Comparison of ENCODE assay signal across 8 cellular contexts in genomic region chr12:57128519-57129247, GRCh38. TPM values are rescaled to one million over a fixed set of nuclear protein-coding genes. Genes with fewer than 3 reads are reported as not detected.
DNase-seq lines count a peak whose midpoint lies in the region; ATAC-seq lines count a peak whose summit lies in the region.

No MANE protein-coding gene starts in this region.

- DNase-seq in NCI-H2227 (lab: John Stamatoyannopoulos, UW; ENCODE audit: unreplicated experiment) = peak; percentile 20
- no peak for DNase-seq in NCI-H2227 treated with DMSO at 0.1 percent for 48 hours (lab: John Stamatoyannopoulos, UW)
- DNase-seq in activated T-helper 2 cell treated with anti-CD3 and anti-CD28 coated beads, Interferon-gamma antibody, Interleukin-2, Interleukin-4, amounts not matched to agents 10 μg/mL and 5 μg/mL and 100 μg/mL, durations not matched to agents 14 hours and 24 hours and 36 hours (ENCODE audit: low spot score) = no peak
- DNase-seq in iPS-NIHi7 (ENCODE audit: extremely low spot score) = peak; percentile 48
- no peak for DNase-seq in stimulated activated naive B cell treated with anti-CD40 and anti-IgM and Interleukin-4, amounts not matched to agents 10 μg/mL and 1 μg/mL and 100 μg/mL, for 72 hours
- no peak for DNase-seq in HT-29 (ENCODE audit: low spot score)
- DNase-seq in AML-193 (lab: John Stamatoyannopoulos, UW) = no peak
- no peak for DNase-seq in LoVo (ENCODE audit: low spot score)

- H3K4me3 Mint-ChIP-seq in activated T-helper 2 cell treated with anti-CD3 and anti-CD28 coated beads, Interferon-gamma antibody, Interleukin-2, Interleukin-4, amounts not matched to agents 10 μg/mL and 5 μg/mL and 100 μg/mL, durations not matched to agents 14 hours and 24 hours and 36 hours (ENCODE audit: low read depth) = peak overlapping the region; percentile 3
- peak overlapping the region; percentile 88 to 89 for H3K4me3 Mint-ChIP-seq in stimulated activated naive B cell treated with anti-CD40 and anti-IgM and Interleukin-4, amounts not matched to agents 10 μg/mL and 1 μg/mL and 100 μg/mL, for 72 hours

- peaks cover 3% of the 10 kb centered on the region for H3K36me3 Mint-ChIP-seq in activated T-helper 2 cell treated with anti-CD3 and anti-CD28 coated beads, Interferon-gamma antibody, Interleukin-2, Interleukin-4, amounts not matched to agents 10 μg/mL and 5 μg/mL and 100 μg/mL, durations not matched to agents 14 hours and 24 hours and 36 hours (ENCODE audit: low read depth)
- peaks cover 0 to 2% of the 10 kb centered on the region in 2 donors for H3K36me3 Mint-ChIP-seq in stimulated activated naive B cell treated with anti-CD40 and anti-IgM and Interleukin-4, amounts not matched to agents 10 μg/mL and 1 μg/mL and 100 μg/mL, for 72 hours

- H3K27me3 Mint-ChIP-seq in activated T-helper 2 cell treated with anti-CD3 and anti-CD28 coated beads, Interferon-gamma antibody, Interleukin-2, Interleukin-4, amounts not matched to agents 10 μg/mL and 5 μg/mL and 100 μg/mL, durations not matched to agents 14 hours and 24 hours and 36 hours (ENCODE audit: low read depth) = peaks cover 48% of the 10 kb centered on the region
- H3K27me3 Mint-ChIP-seq in stimulated activated naive B cell treated with anti-CD40 and anti-IgM and Interleukin-4, amounts not matched to agents 10 μg/mL and 1 μg/mL and 100 μg/mL, for 72 hours = peaks cover 26 to 34% of the 10 kb centered on the region in 2 donors

- H3K27ac Mint-ChIP-seq in activated T-helper 2 cell treated with anti-CD3 and anti-CD28 coated beads, Interferon-gamma antibody, Interleukin-2, Interleukin-4, amounts not matched to agents 10 μg/mL and 5 μg/mL and 100 μg/mL, durations not matched to agents 14 hours and 24 hours and 36 hours = no peak overlapping the region
- peak overlapping the region; percentile 11 for H3K27ac Mint-ChIP-seq in stimulated activated naive B cell treated with anti-CD40 and anti-IgM and Interleukin-4, amounts not matched to agents 10 μg/mL and 1 μg/mL and 100 μg/mL, for 72 hours

- H3K4me1 Mint-ChIP-seq in activated T-helper 2 cell treated with anti-CD3 and anti-CD28 coated beads, Interferon-gamma antibody, Interleukin-2, Interleukin-4, amounts not matched to agents 10 μg/mL and 5 μg/mL and 100 μg/mL, durations not matched to agents 14 hours and 24 hours and 36 hours (ENCODE audit: low read depth) = peaks cover 12% of the 10 kb centered on the region
- peaks cover 11 to 13% of the 10 kb centered on the region in 2 donors for H3K4me1 Mint-ChIP-seq in stimulated activated naive B cell treated with anti-CD40 and anti-IgM and Interleukin-4, amounts not matched to agents 10 μg/mL and 1 μg/mL and 100 μg/mL, for 72 hours

- H3K9me3 Mint-ChIP-seq in activated T-helper 2 cell treated with anti-CD3 and anti-CD28 coated beads, Interferon-gamma antibody, Interleukin-2, Interleukin-4, amounts not matched to agents 10 μg/mL and 5 μg/mL and 100 μg/mL, durations not matched to agents 14 hours and 24 hours and 36 hours = peaks cover 8% of the 10 kb centered on the region
- H3K9me3 Mint-ChIP-seq in stimulated activated naive B cell treated with anti-CD40 and anti-IgM and Interleukin-4, amounts not matched to agents 10 μg/mL and 1 μg/mL and 100 μg/mL, for 72 hours = peaks cover 1 to 4% of the 10 kb centered on the region in 2 donors

- intact Hi-C loops in activated T-helper 2 cell treated with anti-CD3 and anti-CD28 coated beads, Interferon-gamma antibody, Interleukin-2, Interleukin-4, amounts not matched to agents 10 μg/mL and 5 μg/mL and 100 μg/mL, durations not matched to agents 14 hours and 24 hours and 36 hours (cut with micrococcal nuclease) = loop anchor here (5.0 kb wide), 1 partner anchor 121 kb away; the partner anchor contains the start of gene ZBTB39

- no peak for ATAC-seq in stimulated activated naive B cell treated with anti-CD40 and anti-IgM and Interleukin-4, amounts not matched to agents 10 μg/mL and 1 μg/mL and 100 μg/mL, for 72 hours (replicated peaks)

RNA-seq across cellular contexts. Expression of gene LRP1, which starts 0.4 kb away (rescaled TPM):
- 1.8 and 2.1 TPM in 2 replicates for total RNA-seq in activated T-helper 2 cell treated with anti-CD3 and anti-CD28 coated beads, Interferon-gamma antibody, Interleukin-2, Interleukin-4, amounts not matched to agents 10 μg/mL and 5 μg/mL and 100 μg/mL, durations not matched to agents 14 hours and 24 hours and 36 hours
- total RNA-seq in HT-29 (2014; rRNA removed; shearing (Covaris generic)) = 22.8 and 25.2 TPM in 2 replicates

RNA-seq across cellular contexts. Expression of gene STAT6, which starts 17.5 kb away (rescaled TPM):
- total RNA-seq in activated T-helper 2 cell treated with anti-CD3 and anti-CD28 coated beads, Interferon-gamma antibody, Interleukin-2, Interleukin-4, amounts not matched to agents 10 μg/mL and 5 μg/mL and 100 μg/mL, durations not matched to agents 14 hours and 24 hours and 36 hours = 333 and 341 TPM in 2 replicates
- total RNA-seq in HT-29 (2014; rRNA removed; shearing (Covaris generic)) = 114 and 125 TPM in 2 replicates

RNA-seq across cellular contexts. Expression of gene LRP1-AS, which starts 18.7 kb away (rescaled TPM):
- total RNA-seq in activated T-helper 2 cell treated with anti-CD3 and anti-CD28 coated beads, Interferon-gamma antibody, Interleukin-2, Interleukin-4, amounts not matched to agents 10 μg/mL and 5 μg/mL and 100 μg/mL, durations not matched to agents 14 hours and 24 hours and 36 hours = not detected in 2 replicates
- not detected in 2 replicates for total RNA-seq in HT-29 (2014; rRNA removed; shearing (Covaris generic))

RNA-seq across cellular contexts. Expression of gene NAB2, which starts 39.8 kb away (rescaled TPM):
- total RNA-seq in activated T-helper 2 cell treated with anti-CD3 and anti-CD28 coated beads, Interferon-gamma antibody, Interleukin-2, Interleukin-4, amounts not matched to agents 10 μg/mL and 5 μg/mL and 100 μg/mL, durations not matched to agents 14 hours and 24 hours and 36 hours = 72.8 and 74.7 TPM in 2 replicates
- 17.8 and 19.3 TPM in 2 replicates for total RNA-seq in HT-29 (2014; rRNA removed; shearing (Covaris generic))

RNA-seq across cellular contexts. Expression of gene NEMP1, which starts 50.1 kb away (rescaled TPM):
- total RNA-seq in activated T-helper 2 cell treated with anti-CD3 and anti-CD28 coated beads, Interferon-gamma antibody, Interleukin-2, Interleukin-4, amounts not matched to agents 10 μg/mL and 5 μg/mL and 100 μg/mL, durations not matched to agents 14 hours and 24 hours and 36 hours = 79.8 and 86.7 TPM in 2 replicates
- 12.5 and 13.6 TPM in 2 replicates for total RNA-seq in HT-29 (2014; rRNA removed; shearing (Covaris generic))

Comparison
In these comparisons a context has a peak if more than half of its experiments do, and no peak if none do; other contexts are left out.
1. DNase-seq: peak in NCI-H2227 (single experiment) and iPS-NIHi7 (single experiment); none in NCI-H2227 treated with DMSO at 0.1 percent for 48 hours (single experiment), activated T-helper 2 cell treated with anti-CD3 and anti-CD28 coated beads, Interferon-gamma antibody, Interleukin-2, Interleukin-4, amounts not matched to agents 10 μg/mL and 5 μg/mL and 100 μg/mL, durations not matched to agents 14 hours and 24 hours and 36 hours (single experiment), stimulated activated naive B cell treated with anti-CD40 and anti-IgM and Interleukin-4, amounts not matched to agents 10 μg/mL and 1 μg/mL and 100 μg/mL, for 72 hours (single experiment), HT-29 (single experiment), AML-193 (0 of 2) and LoVo (single experiment).